Comparison of ENCODE assay signal across 1 cellular context in genomic region chr10:29470843-29471482, GRCh38.
TF ChIP-seq lines count a peak whose summit lies in the region.

No MANE protein-coding gene starts in this region.

TF ChIP-seq in A549, 52 proteins besides CTCF, POLR2A, EP300 and RAD21 (continued from another document):
- TF ChIP-seq ATOH8 (CRISPR knock-in tag; IDR thresholded peaks at IDR 0.05; ENCODE audit: low read depth): no peak
- no peak for TF ChIP-seq MAX (IDR thresholded peaks at IDR 0.05)
- no peak for TF ChIP-seq HDAC2 (IDR thresholded peaks at IDR 0.05)
- TF ChIP-seq CHD4 (IDR thresholded peaks at IDR 0.05; ENCODE audit: borderline replicate concordance): no peak
- TF ChIP-seq ZSCAN20 (CRISPR knock-in tag; IDR thresholded peaks at IDR 0.05): no peak
